Comparison of ENCODE assay signal across 8 cellular contexts in genomic region chr1:153465728-153466625, GRCh38. TPM values are rescaled to one million over a fixed set of nuclear protein-coding genes. Genes with fewer than 3 reads are reported as not detected.
DNase-seq lines count a peak whose midpoint lies in the region; ATAC-seq and TF ChIP-seq lines count a peak whose summit lies in the region.

No MANE protein-coding gene starts in this region.

- WGBS in prostate gland: 23% methylated on average over 22 of the region's 22 CpGs

- H3K9ac ChIP-seq in OCI-LY3 (ENCODE audit: low read length): no peak overlapping the region

- TF ChIP-seq CTCF in OCI-LY3 (IDR thresholded peaks at IDR 0.05; ENCODE audit: low read depth, low read length): peak; percentile 96
- peak in 3 of 4 experiments; percentile 32 to 67 (median 42) for TF ChIP-seq CTCF in prostate gland (IDR thresholded peaks at IDR 0.05)

- no peaks in the 10 kb centered on the region for H3K79me2 ChIP-seq in OCI-LY3 (ENCODE audit: low read length)

- no peak overlapping the region; the same call in 1 of the 2 replicates for H2AFZ ChIP-seq in OCI-LY3 (ENCODE audit: low read depth, low read length)

- peaks cover 0 to 2% of the 10 kb centered on the region in 2 donors for H3K36me3 Mint-ChIP-seq in activated T-cell treated with anti-CD3 and anti-CD28 coated beads, Interleukin-2, amount 50 U/mL, for 72 hours (ENCODE audit: insufficient read depth in 2 of 2)

- H3K27ac Mint-ChIP-seq in activated T-cell treated with anti-CD3 and anti-CD28 coated beads, Interleukin-2, amount 50 U/mL, for 72 hours: no peak overlapping the region

- peaks cover 4% of the 10 kb centered on the region for H3K4me1 Mint-ChIP-seq in activated T-cell treated with anti-CD3 and anti-CD28 coated beads, Interleukin-2, amount 50 U/mL, for 72 hours (ENCODE audit: low read depth)

- H4K20me1 ChIP-seq in OCI-LY3 (ENCODE audit: insufficient read depth, low read length): no peaks in the 10 kb centered on the region; the same call in 1 of the 2 replicates

- H3K4me2 ChIP-seq in OCI-LY3 (ENCODE audit: low read length): peak overlapping the region; percentile 59

- ATAC-seq in activated T-cell treated with anti-CD3 and anti-CD28 coated beads, Interleukin-2, amount 50 U/mL, for 72 hours (replicated peaks in 1 of 2): peak; percentile 62 to 74
- ATAC-seq in GM19324 (IDR thresholded peaks at IDR 0.05; ENCODE audit: low FRiP score, unreplicated experiment): no peak
- no peak for ATAC-seq in HG02885 (IDR thresholded peaks at IDR 0.05; ENCODE audit: poor library complexity, unreplicated experiment)

- DNase-seq in NCI-H2227 (lab: John Stamatoyannopoulos, UW; ENCODE audit: unreplicated experiment) (peak; percentile 58), NCI-H2227 treated with DMSO at 0.1 percent for 48 hours (lab: John Stamatoyannopoulos, UW) (no peak), germinal center (ENCODE audit: low spot score) (peak; percentile 75), prostate gland (ENCODE audit: low spot score) (no peak)
- DNase-seq in activated T-cell treated with anti-CD3 and anti-CD28 coated beads, Interleukin-2, amount 50 U/mL, for 72 hours: peak; percentile 61 to 78

- H3K27me3 ChIP-seq in OCI-LY3 (ENCODE audit: low read depth, low read length) (peaks cover 52% of the 10 kb centered on the region), prostate gland (replicated peaks; ENCODE audit: insufficient read depth) (no peaks in the 10 kb centered on the region)

- H3K27ac ChIP-seq in OCI-LY3 (ENCODE audit: low read length) (no peak overlapping the region), prostate gland (no peak overlapping the region)

- H3K9me3 ChIP-seq in OCI-LY3 (ENCODE audit: insufficient read depth, low read length) (no peaks in the 10 kb centered on the region), prostate gland (no peaks in the 10 kb centered on the region)

- peaks cover 3% of the 10 kb centered on the region; the same call in 1 of the 2 replicates for H3K4me1 ChIP-seq in OCI-LY3 (ENCODE audit: low read length)
- H3K4me1 ChIP-seq in prostate gland (replicated peaks): no peaks in the 10 kb centered on the region

- peaks cover 54% of the 10 kb centered on the region for H3K27me3 Mint-ChIP-seq in activated T-cell treated with anti-CD3 and anti-CD28 coated beads, Interleukin-2, amount 50 U/mL, for 72 hours (ENCODE audit: low read depth)

- TF ChIP-seq POLR2A in prostate gland (IDR thresholded peaks at IDR 0.05): no peak

- H3K36me3 ChIP-seq in OCI-LY3 (replicated peaks; ENCODE audit: low read depth, low read length): no peaks in the 10 kb centered on the region
- no peaks in the 10 kb centered on the region for H3K36me3 ChIP-seq in prostate gland

- intact Hi-C loops in prostate gland (cut with DNase I): no loop called here

- H3K4me3 ChIP-seq in OCI-LY3 (ENCODE audit: low read length) (peak overlapping the region; percentile 33), prostate gland (no peak overlapping the region)

- peaks cover 0 to 7% of the 10 kb centered on the region in 2 donors for H3K9me3 Mint-ChIP-seq in activated T-cell treated with anti-CD3 and anti-CD28 coated beads, Interleukin-2, amount 50 U/mL, for 72 hours

- no peak overlapping the region for H3K4me3 Mint-ChIP-seq in activated T-cell treated with anti-CD3 and anti-CD28 coated beads, Interleukin-2, amount 50 U/mL, for 72 hours

RNA-seq across cellular contexts. Expression of gene S100A7, which starts 5.5 kb away (rescaled TPM):
- total RNA-seq in activated T-cell treated with anti-CD3 and anti-CD28 coated beads, Interleukin-2, amount 50 U/mL, for 72 hours: not detected
- total RNA-seq in prostate gland: not detected

RNA-seq across cellular contexts. Expression of gene S100A7A, which starts 49.7 kb away (rescaled TPM):
- not detected for total RNA-seq in activated T-cell treated with anti-CD3 and anti-CD28 coated beads, Interleukin-2, amount 50 U/mL, for 72 hours
- not detected for total RNA-seq in prostate gland

Comparison
In these comparisons a context has a peak if more than half of its experiments do, and no peak if none do; other contexts are left out.
1. DNase-seq: peak in NCI-H2227 (single experiment), activated T-cell treated with anti-CD3 and anti-CD28 coated beads, Interleukin-2, amount 50 U/mL, for 72 hours (2 of 2) and germinal center (single experiment); none in NCI-H2227 treated with DMSO at 0.1 percent for 48 hours (single experiment) and prostate gland (single experiment).
2. ATAC-seq: peak in activated T-cell treated with anti-CD3 and anti-CD28 coated beads, Interleukin-2, amount 50 U/mL, for 72 hours (2 of 2); none in GM19324 (single experiment) and HG02885 (single experiment).